Comparison of ENCODE assay signal across 18 cellular contexts in genomic region chr4:16757080-16757521, GRCh38.
A peak's percentile ranks its signal among the peaks of the same experiment; 100 is the strongest.
DNase-seq lines count a peak whose midpoint lies in the region; ATAC-seq and TF ChIP-seq lines count a peak whose summit lies in the region.
"Had no signal": no experiment of that assay in that cellular context is flagged by ENCODE, and none has a peak within 500 bp of the region (broad histone marks: within the 10 kb centered on the region; RNA-seq: fewer than 3 reads in every experiment).

No MANE protein-coding gene starts in this region.

- DNase-seq in ELF-1 (ENCODE audit: low read depth, low spot score) = peak; percentile 17
- peak; percentile 40 for DNase-seq in fibroblast of mammary gland (ENCODE audit: low read depth)
- DNase-seq in pons (ENCODE audit: low spot score) = peak; percentile 20
- no peak for DNase-seq in esophagus squamous epithelium (lab: John Stamatoyannopoulos, UW)
- no peak for DNase-seq in Right ventricle myocardium superior
- DNase-seq: activated B cell treated with CpG ODN at 0.5 μM for 24 hours; Calu3; colonic mucosa; erythroblast; MV-4-11; NCI-H2081; NCI-H526 treated with DMSO at 0.1 percent for 48 hours; right lobe of liver; stimulated activated CD4-positive, alpha-beta T cell treated with anti-CD3 and anti-CD28 coated beads, Interleukin-1b, Interleukin-23, amount 100 ng/mL, for 48 hours had no signal

- H3K4me3 ChIP-seq in fibroblast of mammary gland (ENCODE audit: control insufficient read depth, low read depth, low read length) (no peak overlapping the region), esophagus squamous epithelium (no peak overlapping the region)
- H3K4me3 ChIP-seq: colonic mucosa, right lobe of liver had no signal

- H3K36me3 ChIP-seq in esophagus squamous epithelium = no peaks in the 10 kb centered on the region
- H3K36me3 ChIP-seq: colonic mucosa, right lobe of liver had no signal

- no peak for TF ChIP-seq POLR2A in esophagus squamous epithelium (IDR thresholded peaks at IDR 0.05)

- H3K9me3 ChIP-seq in esophagus squamous epithelium = no peaks in the 10 kb centered on the region
- H3K9me3 ChIP-seq: colonic mucosa, right lobe of liver had no signal

- TF ChIP-seq CTCF in fibroblast of mammary gland (conservative IDR thresholded peaks at IDR 0.05; ENCODE audit: control insufficient read depth, insufficient read depth, low read depth, low read length) (no peak), esophagus squamous epithelium (IDR thresholded peaks at IDR 0.05) (no peak)

- intact Hi-C loops in esophagus squamous epithelium (cut with DNase I) (no loop called here), Right ventricle myocardium superior (cut with DNase I) (no loop called here)

- peaks cover 0 to 4% (median 0%) of the 10 kb centered on the region in 4 donors for H3K27me3 ChIP-seq in esophagus squamous epithelium
- H3K27me3 ChIP-seq: colonic mucosa, right lobe of liver had no signal

- ATAC-seq in SK-N-SH treated with all-trans-retinoic acid at 6 μM for 48 hours (peak; percentile 77), GM21360 (IDR thresholded peaks at IDR 0.05; ENCODE audit: unreplicated experiment) (no peak), GM19452 (IDR thresholded peaks at IDR 0.05; ENCODE audit: unreplicated experiment) (no peak), Right ventricle myocardium superior (ENCODE audit: poor library complexity) (no peak)

- no peak overlapping the region for H3K27ac ChIP-seq in esophagus squamous epithelium
- H3K27ac ChIP-seq: colonic mucosa, right lobe of liver, RWPE1 had no signal

- H3K4me1 ChIP-seq in esophagus squamous epithelium = peaks cover 0 to 16% (median 0%) of the 10 kb centered on the region in 3 donors
- H3K4me1 ChIP-seq: colonic mucosa, right lobe of liver had no signal

- 51 to 65% methylated on average over 12 to 14 of the region's 14 CpGs for WGBS in esophagus squamous epithelium, 2 donors

TF ChIP-seq in SK-N-SH treated with all-trans-retinoic acid at 6 μM for 48 hours, 23 proteins besides CTCF, POLR2A, EP300 and RAD21:
- TF ChIP-seq ZFP3 (CRISPR knock-in tag; IDR thresholded peaks at IDR 0.05) (no peak), TCF4 (CRISPR knock-in tag; IDR thresholded peaks at IDR 0.05; ENCODE audit: borderline replicate concordance) (no peak), ESRRG (CRISPR knock-in tag; IDR thresholded peaks at IDR 0.05) (no peak), ISL1 (CRISPR knock-in tag; IDR thresholded peaks at IDR 0.05) (peak; percentile 83), TSHZ2 (CRISPR knock-in tag; IDR thresholded peaks at IDR 0.05) (peak; percentile 87), ARNTL (CRISPR knock-in tag; IDR thresholded peaks at IDR 0.05; ENCODE audit: borderline replicate concordance, low read depth) (no peak), CSRNP3 (CRISPR knock-in tag; IDR thresholded peaks at IDR 0.05) (no peak), ZC3H10 (CRISPR knock-in tag; IDR thresholded peaks at IDR 0.05) (no peak), CREB5 (CRISPR knock-in tag; IDR thresholded peaks at IDR 0.05; ENCODE audit: low read depth) (no peak), ZNF565 (CRISPR knock-in tag; conservative IDR thresholded peaks at IDR 0.05; ENCODE audit: low read depth) (no peak), ZNF70 (CRISPR knock-in tag; IDR thresholded peaks at IDR 0.05) (no peak)
- TF ChIP-seq, protein P1, sequence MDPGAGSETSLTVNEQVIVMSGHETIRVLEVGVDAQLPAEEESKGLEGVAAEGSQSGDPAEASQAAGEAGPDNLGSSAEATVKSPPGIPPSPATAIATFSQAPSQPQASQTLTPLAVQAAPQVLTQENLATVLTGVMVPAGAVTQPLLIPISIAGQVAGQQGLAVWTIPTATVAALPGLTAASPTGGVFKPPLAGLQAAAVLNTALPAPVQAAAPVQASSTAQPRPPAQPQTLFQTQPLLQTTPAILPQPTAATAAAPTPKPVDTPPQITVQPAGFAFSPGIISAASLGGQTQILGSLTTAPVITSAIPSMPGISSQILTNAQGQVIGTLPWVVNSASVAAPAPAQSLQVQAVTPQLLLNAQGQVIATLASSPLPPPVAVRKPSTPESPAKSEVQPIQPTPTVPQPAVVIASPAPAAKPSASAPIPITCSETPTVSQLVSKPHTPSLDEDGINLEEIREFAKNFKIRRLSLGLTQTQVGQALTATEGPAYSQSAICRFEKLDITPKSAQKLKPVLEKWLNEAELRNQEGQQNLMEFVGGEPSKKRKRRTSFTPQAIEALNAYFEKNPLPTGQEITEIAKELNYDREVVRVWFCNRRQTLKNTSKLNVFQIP (CRISPR knock-in tag; IDR thresholded peaks at IDR 0.05; ENCODE audit: borderline replicate concordance, low read depth) = no peak
- TF ChIP-seq, protein P2, sequence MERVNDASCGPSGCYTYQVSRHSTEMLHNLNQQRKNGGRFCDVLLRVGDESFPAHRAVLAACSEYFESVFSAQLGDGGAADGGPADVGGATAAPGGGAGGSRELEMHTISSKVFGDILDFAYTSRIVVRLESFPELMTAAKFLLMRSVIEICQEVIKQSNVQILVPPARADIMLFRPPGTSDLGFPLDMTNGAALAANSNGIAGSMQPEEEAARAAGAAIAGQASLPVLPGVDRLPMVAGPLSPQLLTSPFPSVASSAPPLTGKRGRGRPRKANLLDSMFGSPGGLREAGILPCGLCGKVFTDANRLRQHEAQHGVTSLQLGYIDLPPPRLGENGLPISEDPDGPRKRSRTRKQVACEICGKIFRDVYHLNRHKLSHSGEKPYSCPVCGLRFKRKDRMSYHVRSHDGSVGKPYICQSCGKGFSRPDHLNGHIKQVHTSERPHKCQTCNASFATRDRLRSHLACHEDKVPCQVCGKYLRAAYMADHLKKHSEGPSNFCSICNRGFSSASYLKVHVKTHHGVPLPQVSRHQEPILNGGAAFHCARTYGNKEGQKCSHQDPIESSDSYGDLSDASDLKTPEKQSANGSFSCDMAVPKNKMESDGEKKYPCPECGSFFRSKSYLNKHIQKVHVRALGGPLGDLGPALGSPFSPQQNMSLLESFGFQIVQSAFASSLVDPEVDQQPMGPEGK (CRISPR knock-in tag; IDR thresholded peaks at IDR 0.05; ENCODE audit: borderline replicate concordance) = no peak

Comparison
In these comparisons a context has a peak if more than half of its experiments do, and no peak if none do; other contexts are left out.
1. DNase-seq: peak in ELF-1 (single experiment), fibroblast of mammary gland (single experiment) and pons (single experiment); none in esophagus squamous epithelium (single experiment) and Right ventricle myocardium superior (single experiment).